Comparison of ENCODE assay signal across 12 cellular contexts in genomic region chr6:168330403-168330802, GRCh38. TPM values are rescaled to one million over a fixed set of nuclear protein-coding genes. Genes with fewer than 3 reads are reported as not detected.
"Had no signal": no experiment of that assay in that cellular context is flagged by ENCODE, and none has a peak within 500 bp of the region (broad histone marks: within the 10 kb centered on the region; RNA-seq: fewer than 3 reads in every experiment).

No MANE protein-coding gene starts in this region.

- H3K27ac ChIP-seq: GM23248 had no signal

- H3K4me2 ChIP-seq: GM23338 had no signal

- DNase-seq: GM23248, GOT3, H7, H9, HCEC 1CT, HFFc6 had no signal

- H3K9ac ChIP-seq: GM23248 had no signal

- FAIRE-seq: H1, H54 had no signal

- H3K9me3 ChIP-seq: HAP-1 had no signal

- H3K36me3 ChIP-seq: HAP-1 had no signal

- H3K4me1 ChIP-seq: HAP-1 had no signal

- H3K27ac Mint-ChIP-seq: GM23338, H9, HFFc6 had no signal

- H2AFZ ChIP-seq: GM23248, GM23338 had no signal

- H3K4me3 Mint-ChIP-seq: GM23338, H9, HFFc6 had no signal

- H3K9me3 Mint-ChIP-seq: GM23338, H9 had no signal

- H3K4me3 ChIP-seq: GM23248, GM23338, HAP-1 had no signal

- ATAC-seq: GM23338, HCT116 had no signal

RNA-seq across cellular contexts. Expression of gene DACT2, which starts 10.8 kb away (rescaled TPM):
- total RNA-seq: GM23248, H4, HFFc6 had no signal
- polyA plus RNA-seq: GM23248 had no signal
